ENCODE assay signal across 18 cellular contexts in genomic region chr16:58411336-58411735, GRCh38. TPM values are rescaled to one million over a fixed set of nuclear protein-coding genes. Genes with fewer than 3 reads are reported as not detected.
A peak's percentile ranks its signal among the peaks of the same experiment; 100 is the strongest.
DNase-seq lines count a peak whose midpoint lies in the region; ATAC-seq and TF ChIP-seq lines count a peak whose summit lies in the region.
"Had no signal": no experiment of that assay in that cellular context is flagged by ENCODE, and none has a peak within 500 bp of the region (broad histone marks: within the 10 kb centered on the region; RNA-seq: fewer than 3 reads in every experiment).

No MANE protein-coding gene starts in this region.

- H3K27me3 ChIP-seq in right cardiac atrium (ENCODE audit: control insufficient read depth, insufficient read depth) (no peaks in the 10 kb centered on the region), PC-9 (ENCODE audit: insufficient read depth, low read depth) (no peaks in the 10 kb centered on the region), esophagus squamous epithelium (no peaks in the 10 kb centered on the region), psoas muscle (ENCODE audit: insufficient read depth in 3 of 3, low read length in 2 of 3) (no peaks in the 10 kb centered on the region)
- H3K27me3 ChIP-seq: Peyer's patch, SJSA1 had no signal

- H3K4me1 ChIP-seq in right cardiac atrium (ENCODE audit: control insufficient read depth, insufficient read depth, low read length) (peaks cover 4% of the 10 kb centered on the region), PC-9 (replicated peaks; ENCODE audit: insufficient read depth) (peaks cover 51% of the 10 kb centered on the region), esophagus squamous epithelium (peaks cover 15 to 44% (median 23%) of the 10 kb centered on the region in 3 donors), psoas muscle (no peaks in the 10 kb centered on the region)
- H3K4me1 ChIP-seq: Peyer's patch, SJSA1 had no signal

- H3K9me3 ChIP-seq in right cardiac atrium (ENCODE audit: control insufficient read depth, low read length) = no peaks in the 10 kb centered on the region
- no peaks in the 10 kb centered on the region for H3K9me3 ChIP-seq in PC-9 (ENCODE audit: insufficient read depth, low read depth)
- H3K9me3 ChIP-seq in esophagus squamous epithelium = no peaks in the 10 kb centered on the region
- no peaks in the 10 kb centered on the region for H3K9me3 ChIP-seq in psoas muscle
- H3K9me3 ChIP-seq: Peyer's patch, SJSA1 had no signal

- no peak for TF ChIP-seq CTCF in PC-9 (conservative IDR thresholded peaks at IDR 0.05)
- no peak for TF ChIP-seq CTCF in esophagus squamous epithelium (IDR thresholded peaks at IDR 0.05)
- TF ChIP-seq CTCF in psoas muscle (IDR thresholded peaks at IDR 0.05) = no peak

- no peaks in the 10 kb centered on the region for H3K9me2 ChIP-seq in PC-9 (ENCODE audit: insufficient read depth)

- peak overlapping the region; percentile 86 for H3K27ac ChIP-seq in right cardiac atrium (ENCODE audit: low read length)
- peak overlapping the region; percentile 78 for H3K27ac ChIP-seq in PC-9
- peak overlapping the region in 3 of 4 donors; percentile 46 to 87 (median 69) for H3K27ac ChIP-seq in esophagus squamous epithelium
- H3K27ac ChIP-seq in psoas muscle = no peak overlapping the region
- H3K27ac ChIP-seq: Peyer's patch, SJSA1 had no signal

- H3K4me2 ChIP-seq in PC-9 = peak overlapping the region; percentile 35; the same call in 1 of the 2 replicates

- WGBS in right cardiac atrium = 96% methylated on average over 2 of the region's 2 CpGs
- 70 to 85% methylated on average over 2 of the region's 2 CpGs for WGBS in esophagus squamous epithelium, 2 donors
- 94 to 98% (median 97%) methylated on average over 2 of the region's 2 CpGs for WGBS in psoas muscle, 3 donors

- no peaks in the 10 kb centered on the region for H3K36me3 Mint-ChIP-seq in activated T-helper 17 cell treated with anti-CD3 and anti-CD28 coated beads, Interleukin-2, amount 50 U/mL, for 72 hours (ENCODE audit: low read depth)
- H3K36me3 Mint-ChIP-seq: CD8-positive, alpha-beta T cell had no signal

- BruUV-seq in PC-9 (replicated peaks; lab: Mats Ljungman, UMichigan) = no TSS peak

- CTCF ChIA-PET in PC-9 (lab: Charles Lee) = interaction anchor here (0.7 kb wide), 1 partner anchor 314 kb away, joined by 3 read pairs; no protein-coding TSS in a partner anchor

- no peak overlapping the region for H3K4me3 Mint-ChIP-seq in activated T-helper 17 cell treated with anti-CD3 and anti-CD28 coated beads, Interleukin-2, amount 50 U/mL, for 72 hours
- H3K4me3 Mint-ChIP-seq: CD8-positive, alpha-beta T cell; HFFc6 had no signal

- DNase-seq in right cardiac atrium (no peak), Right ventricle myocardium superior (no peak), PC-9 (no peak), esophagus squamous epithelium (lab: John Stamatoyannopoulos, UW) (no peak), psoas muscle (no peak), head of caudate nucleus (no peak)
- DNase-seq: CD8-positive, alpha-beta T cell; H7; HFFc6; KBM-7; NCI-H1092; NCI-H1436; NCI-H1930; NCI-H510A treated with DMSO at 0.1 percent for 48 hours; NCI-H748 treated with DMSO at 0.1 percent for 48 hours; Peyer's patch had no signal

- ATAC-seq in right cardiac atrium (no peak), Right ventricle myocardium superior (ENCODE audit: poor library complexity) (no peak), psoas muscle (no peak)
- no peak for ATAC-seq in activated T-helper 17 cell treated with anti-CD3 and anti-CD28 coated beads, Interleukin-2, amount 50 U/mL, for 72 hours (replicated peaks)
- ATAC-seq: CD8-positive, alpha-beta T cell had no signal

- H3K4me1 Mint-ChIP-seq in activated T-helper 17 cell treated with anti-CD3 and anti-CD28 coated beads, Interleukin-2, amount 50 U/mL, for 72 hours = no peaks in the 10 kb centered on the region

- no peaks in the 10 kb centered on the region for H3K27me3 Mint-ChIP-seq in activated T-helper 17 cell treated with anti-CD3 and anti-CD28 coated beads, Interleukin-2, amount 50 U/mL, for 72 hours

- no peaks in the 10 kb centered on the region for H3K9me3 Mint-ChIP-seq in activated T-helper 17 cell treated with anti-CD3 and anti-CD28 coated beads, Interleukin-2, amount 50 U/mL, for 72 hours
- H3K9me3 Mint-ChIP-seq: CD8-positive, alpha-beta T cell; HFFc6 had no signal

- H3K4me3 ChIP-seq in right cardiac atrium (ENCODE audit: low read length) (no peak overlapping the region), PC-9 (no peak overlapping the region), esophagus squamous epithelium (no peak overlapping the region), psoas muscle (no peak overlapping the region)
- H3K4me3 ChIP-seq: Peyer's patch, SJSA1 had no signal

- H2AFZ ChIP-seq in PC-9 = no peak overlapping the region

- no peak overlapping the region for H3K27ac Mint-ChIP-seq in activated T-helper 17 cell treated with anti-CD3 and anti-CD28 coated beads, Interleukin-2, amount 50 U/mL, for 72 hours
- H3K27ac Mint-ChIP-seq: CD8-positive, alpha-beta T cell; HFFc6 had no signal

- no peaks in the 10 kb centered on the region for H3K79me2 ChIP-seq in PC-9 (ENCODE audit: low read depth)

- TF ChIP-seq POLR2A in esophagus squamous epithelium (IDR thresholded peaks at IDR 0.05) = no peak

- intact Hi-C loops in right cardiac atrium (cut with DNase I) (loop anchor here in 1 of 4 donors (10.0 kb wide), 1 partner anchor 67 kb away; no protein-coding TSS in a partner anchor), Right ventricle myocardium superior (cut with DNase I) (loop anchor here (10.0 kb wide), 1 partner anchor 73 kb away; no protein-coding TSS in a partner anchor), PC-9 (cut with micrococcal nuclease; ENCODE audit: unreplicated experiment) (loop anchor here (1.0 kb wide), 1 partner anchor 19 kb away; the partner anchor contains the start of gene GINS3), esophagus squamous epithelium (cut with DNase I) (no loop called here), psoas muscle (cut with DNase I) (no loop called here), head of caudate nucleus (cut with DNase I) (no loop called here)

- H3K36me3 ChIP-seq in PC-9 (ENCODE audit: low read depth) = no peaks in the 10 kb centered on the region
- H3K36me3 ChIP-seq in esophagus squamous epithelium = no peaks in the 10 kb centered on the region
- H3K36me3 ChIP-seq in psoas muscle (ENCODE audit: insufficient read depth in 1 of 2, low read depth in 1 of 2) = no peaks in the 10 kb centered on the region
- H3K36me3 ChIP-seq: Peyer's patch, SJSA1 had no signal

- peaks cover 42% of the 10 kb centered on the region for H3F3A ChIP-seq in PC-9 (ENCODE audit: insufficient read depth, low read depth)

- H4K20me1 ChIP-seq in PC-9 (ENCODE audit: insufficient read depth) = no peaks in the 10 kb centered on the region

- POLR2A ChIA-PET in PC-9 (lab: Charles Lee; ENCODE audit: unreplicated experiment) = no interaction called here

RNA-seq across cellular contexts. Expression of gene GINS3, which starts 19.1 kb away (rescaled TPM):
- total RNA-seq in right cardiac atrium (1 to 10 TPM; 6.3 to 8.0 (median 6.7) TPM), Right ventricle myocardium superior (5.6 TPM), PC-9 (2021) (11.3 and 12.4 TPM in 2 replicates), esophagus squamous epithelium (10 to 100 TPM in 2 of 4 donors, 1 to 10 TPM in 2; 7.1 to 15.1 (median 10.8) TPM), psoas muscle (1 to 10 TPM in 3 of 4 donors, under 1 TPM in 1; 0.86 to 1.6 (median 1.2) TPM)
- polyA plus RNA-seq in right cardiac atrium (6.5 TPM), psoas muscle (1 to 10 TPM in 2 of 3 donors, under 1 TPM in 1; 0.89 to 2.2 (median 1.7) TPM)
- total RNA-seq in activated T-helper 17 cell treated with anti-CD3 and anti-CD28 coated beads, Interleukin-2, amount 50 U/mL, for 72 hours = 10 to 100 TPM; 14.7 to 25.3 TPM

Comparison
In these comparisons a context has a peak if more than half of its experiments do, and no peak if none do; other contexts are left out.
1. intact Hi-C loops: an anchor here in Right ventricle myocardium superior (10.0 kb wide) and PC-9 (1.0 kb wide); none called in esophagus squamous epithelium, psoas muscle and head of caudate nucleus.